Comparison of ENCODE assay signal across 1 cellular context in the genomic region with DNA sequence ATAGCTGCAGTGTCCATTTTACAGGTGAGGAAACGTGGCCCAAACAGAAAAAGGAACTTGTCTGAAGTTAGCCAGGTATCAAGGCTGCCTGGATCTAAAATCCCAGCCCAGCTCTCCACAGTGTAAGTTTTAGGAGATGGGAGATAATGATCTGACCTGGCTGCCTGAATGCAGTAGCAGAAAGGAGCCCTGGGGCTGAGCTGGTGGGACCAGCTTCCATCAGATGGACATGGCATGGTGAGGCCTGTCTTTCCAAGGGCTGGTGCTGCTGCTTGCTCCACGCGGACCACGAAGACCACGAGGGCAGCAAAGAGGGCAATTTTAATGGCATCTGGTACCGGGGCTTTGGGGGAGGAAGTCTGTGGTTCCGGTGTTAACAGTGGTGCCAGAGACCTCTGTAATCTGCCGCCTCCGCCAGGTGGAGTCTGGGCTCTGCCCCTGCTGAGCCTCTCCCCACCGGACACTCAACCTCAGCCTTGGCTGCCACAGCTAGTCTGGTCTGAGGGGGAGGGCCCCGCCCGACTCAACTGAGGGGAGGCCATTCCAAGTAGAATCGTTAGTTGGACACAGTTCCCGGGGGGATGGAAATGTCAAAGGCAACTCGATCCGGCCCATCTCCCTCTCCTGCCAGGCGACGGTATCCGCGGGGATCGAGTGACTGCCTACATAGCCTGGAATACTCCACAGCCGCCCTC.
TF ChIP-seq lines count a peak whose summit lies in the region.

No MANE protein-coding gene starts in this region.

TF ChIP-seq in K562, 482 proteins besides CTCF, POLR2A, EP300 and RAD21 (continued from another document):
- TF ChIP-seq, protein P1, sequence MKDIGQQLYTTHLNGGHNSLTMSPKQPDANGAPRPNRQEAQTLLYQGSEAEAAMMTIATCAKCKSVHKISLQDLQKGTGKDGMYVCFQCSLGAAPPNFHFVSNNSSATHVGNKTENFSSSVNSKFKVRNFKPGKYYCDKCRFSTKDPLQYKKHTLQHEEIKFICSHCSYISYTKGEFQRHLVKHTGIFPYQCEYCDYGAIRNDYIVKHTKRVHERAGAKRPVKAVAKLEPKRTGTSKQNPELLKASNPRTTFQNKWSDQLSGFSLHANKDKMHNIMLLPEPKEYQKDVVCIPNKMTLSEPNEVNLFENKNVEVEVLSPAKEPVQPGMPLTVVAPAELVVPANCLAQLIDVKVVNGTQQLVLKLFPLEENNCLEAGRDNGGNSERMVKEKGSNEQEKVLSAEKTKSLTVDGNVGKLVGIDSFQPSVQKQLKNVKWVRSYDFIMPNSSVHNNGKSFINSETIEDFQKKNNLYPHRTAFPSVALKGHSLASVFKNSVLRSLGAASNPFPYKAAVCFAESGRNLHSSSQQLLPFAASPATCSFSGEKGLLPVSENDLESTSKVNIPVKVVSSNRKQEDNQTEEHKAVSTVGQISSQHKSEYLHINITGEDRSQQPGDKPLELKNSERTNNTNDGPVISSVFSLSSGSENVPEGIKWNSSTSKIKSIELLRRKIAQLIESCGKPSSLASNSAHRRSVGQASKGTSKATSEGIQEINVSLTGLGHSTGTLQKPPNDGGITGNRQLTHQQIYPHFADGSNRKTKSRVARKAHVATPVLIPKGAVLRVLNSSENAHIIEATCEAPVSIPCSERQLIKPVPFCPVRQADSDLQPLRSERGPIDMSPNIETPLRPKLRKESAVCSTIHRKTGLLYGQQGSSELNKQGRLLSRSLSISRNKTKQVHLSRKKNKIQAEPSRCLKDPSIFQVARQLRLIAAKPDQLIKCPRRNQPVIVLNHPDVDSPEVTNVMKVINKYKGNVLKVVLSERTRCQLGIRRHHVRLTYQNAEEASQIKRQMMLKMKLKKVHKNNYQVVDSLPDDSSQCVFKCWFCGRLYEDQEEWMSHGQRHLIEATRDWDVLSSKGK (CRISPR knock-in tag; IDR thresholded peaks at IDR 0.05), result no peak
- TF ChIP-seq ZNF134 (CRISPR knock-in tag; conservative IDR thresholded peaks at IDR 0.05), result peak; percentile 79
- TF ChIP-seq LEF1 (IDR thresholded peaks at IDR 0.05), result no peak
- TF ChIP-seq ETV1 (tag; conservative IDR thresholded peaks at IDR 0.05; ENCODE audit: low read depth), result peak; percentile 49
- no peak for TF ChIP-seq ZFP1 (CRISPR knock-in tag; IDR thresholded peaks at IDR 0.05)
- no peak for TF ChIP-seq PRPF4 (IDR thresholded peaks at IDR 0.05; ENCODE audit: insufficient read depth, low read depth, low read length, poor library complexity, severe bottlenecking)
- TF ChIP-seq, protein P2, sequence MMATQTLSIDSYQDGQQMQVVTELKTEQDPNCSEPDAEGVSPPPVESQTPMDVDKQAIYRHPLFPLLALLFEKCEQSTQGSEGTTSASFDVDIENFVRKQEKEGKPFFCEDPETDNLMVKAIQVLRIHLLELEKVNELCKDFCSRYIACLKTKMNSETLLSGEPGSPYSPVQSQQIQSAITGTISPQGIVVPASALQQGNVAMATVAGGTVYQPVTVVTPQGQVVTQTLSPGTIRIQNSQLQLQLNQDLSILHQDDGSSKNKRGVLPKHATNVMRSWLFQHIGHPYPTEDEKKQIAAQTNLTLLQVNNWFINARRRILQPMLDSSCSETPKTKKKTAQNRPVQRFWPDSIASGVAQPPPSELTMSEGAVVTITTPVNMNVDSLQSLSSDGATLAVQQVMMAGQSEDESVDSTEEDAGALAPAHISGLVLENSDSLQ (IDR thresholded peaks at IDR 0.05), result no peak
- TF ChIP-seq ZBTB17 (CRISPR knock-in tag; IDR thresholded peaks at IDR 0.05), result no peak
- TF ChIP-seq ZBTB26 (CRISPR knock-in tag; IDR thresholded peaks at IDR 0.05), result no peak
- no peak for TF ChIP-seq ZNF354B (CRISPR knock-in tag; IDR thresholded peaks at IDR 0.05)
- TF ChIP-seq SMARCC2 (IDR thresholded peaks at IDR 0.05; ENCODE audit: low read depth), result no peak
- no peak for TF ChIP-seq DIDO1 (tag; IDR thresholded peaks at IDR 0.05; ENCODE audit: low read depth)
- TF ChIP-seq CTBP1 (IDR thresholded peaks at IDR 0.05; ENCODE audit: borderline replicate concordance), result peak; percentile 41; the same call in 1 of the 2 replicates
- no peak for TF ChIP-seq NFE2 (IDR thresholded peaks at IDR 0.05; ENCODE audit: low read depth)
- no peak for TF ChIP-seq PTRF (tag; IDR thresholded peaks at IDR 0.05)
- no peak for TF ChIP-seq MEF2A (IDR thresholded peaks at IDR 0.05; ENCODE audit: control insufficient read depth, low read depth, low read length)
- no peak for TF ChIP-seq TAF15 (IDR thresholded peaks at IDR 0.05; ENCODE audit: low read depth, low read length)
- no peak for TF ChIP-seq ZNF133 (CRISPR knock-in tag; IDR thresholded peaks at IDR 0.05)
- no peak for TF ChIP-seq ZNF583 (CRISPR knock-in tag; IDR thresholded peaks at IDR 0.05)
- TF ChIP-seq, protein P3, sequence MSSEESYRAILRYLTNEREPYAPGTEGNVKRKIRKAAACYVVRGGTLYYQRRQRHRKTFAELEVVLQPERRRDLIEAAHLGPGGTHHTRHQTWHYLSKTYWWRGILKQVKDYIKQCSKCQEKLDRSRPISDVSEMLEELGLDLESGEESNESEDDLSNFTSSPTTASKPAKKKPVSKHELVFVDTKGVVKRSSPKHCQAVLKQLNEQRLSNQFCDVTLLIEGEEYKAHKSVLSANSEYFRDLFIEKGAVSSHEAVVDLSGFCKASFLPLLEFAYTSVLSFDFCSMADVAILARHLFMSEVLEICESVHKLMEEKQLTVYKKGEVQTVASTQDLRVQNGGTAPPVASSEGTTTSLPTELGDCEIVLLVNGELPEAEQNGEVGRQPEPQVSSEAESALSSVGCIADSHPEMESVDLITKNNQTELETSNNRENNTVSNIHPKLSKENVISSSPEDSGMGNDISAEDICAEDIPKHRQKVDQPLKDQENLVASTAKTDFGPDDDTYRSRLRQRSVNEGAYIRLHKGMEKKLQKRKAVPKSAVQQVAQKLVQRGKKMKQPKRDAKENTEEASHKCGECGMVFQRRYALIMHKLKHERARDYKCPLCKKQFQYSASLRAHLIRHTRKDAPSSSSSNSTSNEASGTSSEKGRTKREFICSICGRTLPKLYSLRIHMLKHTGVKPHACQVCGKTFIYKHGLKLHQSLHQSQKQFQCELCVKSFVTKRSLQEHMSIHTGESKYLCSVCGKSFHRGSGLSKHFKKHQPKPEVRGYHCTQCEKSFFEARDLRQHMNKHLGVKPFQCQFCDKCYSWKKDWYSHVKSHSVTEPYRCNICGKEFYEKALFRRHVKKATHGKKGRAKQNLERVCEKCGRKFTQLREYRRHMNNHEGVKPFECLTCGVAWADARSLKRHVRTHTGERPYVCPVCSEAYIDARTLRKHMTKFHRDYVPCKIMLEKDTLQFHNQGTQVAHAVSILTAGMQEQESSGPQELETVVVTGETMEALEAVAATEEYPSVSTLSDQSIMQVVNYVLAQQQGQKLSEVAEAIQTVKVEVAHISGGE (CRISPR knock-in tag; IDR thresholded peaks at IDR 0.05), result no peak
